In the genomic region with DNA sequence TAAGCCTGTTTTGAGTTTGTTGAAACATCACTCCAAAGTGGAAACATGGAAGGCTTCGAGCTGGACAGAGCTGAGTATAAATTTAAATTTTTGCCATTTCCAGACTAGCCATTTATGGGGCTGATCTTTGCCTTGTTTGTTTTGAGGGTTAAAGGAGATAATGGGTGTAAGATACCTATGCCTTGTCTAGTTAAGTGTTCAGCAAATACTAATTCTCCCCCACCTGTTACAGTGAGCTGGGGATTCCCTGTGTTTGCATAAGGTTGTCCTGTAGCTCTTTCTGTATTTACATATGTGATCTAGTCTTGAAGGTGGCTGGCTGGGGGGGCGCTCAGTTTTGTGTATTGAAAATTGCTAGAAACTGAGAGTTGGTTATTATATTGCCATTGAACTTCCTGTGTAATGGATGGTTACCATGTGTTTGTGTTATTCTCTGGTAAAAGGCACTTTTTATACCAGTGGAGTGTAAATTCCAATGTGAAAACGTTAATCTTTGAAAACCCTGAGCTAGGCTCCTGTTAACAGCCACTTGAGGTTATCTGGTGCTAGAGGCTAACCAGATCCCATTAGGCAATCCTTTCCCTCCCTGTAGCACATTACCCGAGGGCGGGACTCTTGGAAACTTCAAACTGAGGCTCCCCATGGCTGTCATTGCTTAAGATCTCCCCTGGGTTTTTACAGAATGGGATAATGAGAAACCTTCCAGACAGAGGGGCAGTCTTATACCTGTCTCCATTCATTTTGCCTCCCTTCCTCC, we compare ENCODE assay signal across 10 cellular contexts. TPM values are rescaled to one million over a fixed set of nuclear protein-coding genes. Genes with fewer than 3 reads are reported as not detected.
A peak's percentile ranks its signal among the peaks of the same experiment; 100 is the strongest.
DNase-seq lines count a peak whose midpoint lies in the region; ATAC-seq and TF ChIP-seq lines count a peak whose summit lies in the region.
"Had no signal": no experiment of that assay in that cellular context is flagged by ENCODE, and none has a peak within 500 bp of the region (broad histone marks: within the 10 kb centered on the region; RNA-seq: fewer than 3 reads in every experiment).

No MANE protein-coding gene starts in this region.

- no peak overlapping the region for H2AK5ac ChIP-seq in mesendoderm (ENCODE audit: low read length)

- H2BK120ac ChIP-seq in mesendoderm (ENCODE audit: low read depth, low read length) = no peak overlapping the region

- H3K18ac ChIP-seq in mesendoderm (ENCODE audit: low read length) = no peak overlapping the region

- H2BK15ac ChIP-seq in mesendoderm (replicated peaks; ENCODE audit: low read depth) = no peak overlapping the region

- no peaks in the 10 kb centered on the region for H3K9me3 Mint-ChIP-seq in activated naive CD4-positive, alpha-beta T cell treated with anti-CD3 and anti-CD28 coated beads, Interleukin-2, amount 10 ng/mL, durations not matched to agents 7 days and 5 days

- H3K79me2 ChIP-seq in mesendoderm (ENCODE audit: control insufficient read depth, insufficient read depth, low read length) = no peaks in the 10 kb centered on the region

- no peak overlapping the region for H3K27ac ChIP-seq in SK-N-MC
- peak overlapping the region; percentile 78 for H3K27ac ChIP-seq in mesendoderm (ENCODE audit: low read depth, low read length)
- H3K27ac ChIP-seq: transverse colon had no signal

- no peak for TF ChIP-seq CTCF in GM13977 (IDR thresholded peaks at IDR 0.05; ENCODE audit: extremely low read depth, insufficient read depth, missing control alignments)

- no peak overlapping the region for H3K4me3 Mint-ChIP-seq in activated naive CD4-positive, alpha-beta T cell treated with anti-CD3 and anti-CD28 coated beads, Interleukin-2, amount 10 ng/mL, durations not matched to agents 7 days and 5 days

- in situ Hi-C loops in GM13977 (cut with MboI; ENCODE audit: low pct_unique_long_range_greater_than_20kb, low sequenced_read_pairs, unreplicated experiment) = no loop called here

- no peak overlapping the region for H3K4ac ChIP-seq in mesendoderm (ENCODE audit: low read depth, low read length)

- H3K27ac Mint-ChIP-seq in activated naive CD4-positive, alpha-beta T cell treated with anti-CD3 and anti-CD28 coated beads, Interleukin-2, amount 10 ng/mL, durations not matched to agents 7 days and 5 days = no peak overlapping the region

- H3K4me2 ChIP-seq in mesendoderm (ENCODE audit: low read length) = no peak overlapping the region

- DNase-seq in GM13977 (ENCODE audit: low spot score) (peak; percentile 30), SK-N-MC (ENCODE audit: low read depth, low spot score) (peak; percentile 66), mesendoderm (peak; percentile 92), germinal center (ENCODE audit: low spot score) (no peak)
- no peak for DNase-seq in activated naive CD4-positive, alpha-beta T cell treated with anti-CD3 and anti-CD28 coated beads, Interleukin-2, amount 10 ng/mL, durations not matched to agents 7 days and 5 days
- DNase-seq: activated gamma-delta T cell, transverse colon had no signal

- peaks cover 2% of the 10 kb centered on the region for H3K79me1 ChIP-seq in mesendoderm (ENCODE audit: low read length)

- H3K9ac ChIP-seq in SK-N-MC (ENCODE audit: insufficient read length) (no peak overlapping the region), mesendoderm (ENCODE audit: low read length) (no peak overlapping the region)

- no peak overlapping the region for H2BK5ac ChIP-seq in mesendoderm (ENCODE audit: low read length)

- no peak overlapping the region for H4K8ac ChIP-seq in mesendoderm (ENCODE audit: low read depth, low read length)

- H4K5ac ChIP-seq in mesendoderm (ENCODE audit: low read length) = no peak overlapping the region

- H3K36me3 ChIP-seq in SK-N-MC (ENCODE audit: insufficient read depth, low read length) = no peaks in the 10 kb centered on the region
- H3K36me3 ChIP-seq in mesendoderm (ENCODE audit: control insufficient read depth, insufficient read depth, low read length) = no peaks in the 10 kb centered on the region
- H3K36me3 ChIP-seq: transverse colon had no signal

- CTCF ChIA-PET in activated naive CD4-positive, alpha-beta T cell treated with anti-CD3 and anti-CD28 coated beads, Interleukin-2, amount 10 ng/mL, durations not matched to agents 7 days and 5 days (lab: Charles Lee) = no interaction called here

- peaks cover 10% of the 10 kb centered on the region for H3K4me1 Mint-ChIP-seq in activated naive CD4-positive, alpha-beta T cell treated with anti-CD3 and anti-CD28 coated beads, Interleukin-2, amount 10 ng/mL, durations not matched to agents 7 days and 5 days

- no peak overlapping the region for H3K56ac ChIP-seq in mesendoderm (ENCODE audit: low read length)

- H3K36me3 Mint-ChIP-seq in activated naive CD4-positive, alpha-beta T cell treated with anti-CD3 and anti-CD28 coated beads, Interleukin-2, amount 10 ng/mL, durations not matched to agents 7 days and 5 days = no peaks in the 10 kb centered on the region

- ATAC-seq in HG03432 (IDR thresholded peaks at IDR 0.05; ENCODE audit: unreplicated experiment) (peak; percentile 44), esophagus mucosa (no peak), HG02759 (IDR thresholded peaks at IDR 0.05; ENCODE audit: unreplicated experiment) (no peak)

- H3K4me3 ChIP-seq in SK-N-MC = 0 out of 2 replicates have a peak overlapping the region, but pooled peaks have one; percentile 4
- no peak overlapping the region for H3K4me3 ChIP-seq in mesendoderm (ENCODE audit: low read length)
- H3K4me3 ChIP-seq: transverse colon had no signal

- peaks cover 6% of the 10 kb centered on the region for H3K4me1 ChIP-seq in mesendoderm (ENCODE audit: control insufficient read depth, low read depth, low read length)

- peaks cover 8% of the 10 kb centered on the region for H3K27me3 Mint-ChIP-seq in activated naive CD4-positive, alpha-beta T cell treated with anti-CD3 and anti-CD28 coated beads, Interleukin-2, amount 10 ng/mL, durations not matched to agents 7 days and 5 days

- no peak overlapping the region for H3K23ac ChIP-seq in mesendoderm (ENCODE audit: low read length)

- no peaks in the 10 kb centered on the region for H3K27me3 ChIP-seq in mesendoderm (ENCODE audit: insufficient read depth, low read length, poor library complexity)
- H3K27me3 ChIP-seq: transverse colon had no signal

- WGBS in mesendoderm (ENCODE audit: extremely low coverage, insufficient coverage, low lambda C conversion rate) = no CpG with 5 or more reads among the region's 5 CpGs

- H3K9me3 ChIP-seq in SK-N-MC (ENCODE audit: low read depth, low read length) = no peaks in the 10 kb centered on the region
- H3K9me3 ChIP-seq: transverse colon had no signal

RNA-seq across cellular contexts. Expression of a gene that starts 26.7 kb away (rescaled TPM):
- 2.6 TPM for polyA plus RNA-seq in mesendoderm (2013, experiment 1 of 2)
- 2.8 TPM for polyA plus RNA-seq in mesendoderm (2013, experiment 2 of 2)
- total RNA-seq in esophagus mucosa = 23.8 TPM

Comparison
In these comparisons a context has a peak if more than half of its experiments do, and no peak if none do; other contexts are left out.
1. DNase-seq: peak in GM13977 (single experiment), SK-N-MC (single experiment) and mesendoderm (single experiment); none in activated naive CD4-positive, alpha-beta T cell treated with anti-CD3 and anti-CD28 coated beads, Interleukin-2, amount 10 ng/mL, durations not matched to agents 7 days and 5 days (single experiment) and germinal center (single experiment).